In genomic region chr9:113635586-113635985, GRCh38 we compare ENCODE assay signal across 33 cellular contexts.
DNase-seq lines count a peak whose midpoint lies in the region; ATAC-seq and TF ChIP-seq lines count a peak whose summit lies in the region.
"Had no signal": no experiment of that assay in that cellular context is flagged by ENCODE, and none has a peak within 500 bp of the region (broad histone marks: within the 10 kb centered on the region; RNA-seq: fewer than 3 reads in every experiment).

No MANE protein-coding gene starts in this region.

- H3K27ac Mint-ChIP-seq in endothelial cell (ENCODE audit: unreplicated experiment): peak overlapping the region; percentile 97
- H3K27ac Mint-ChIP-seq: activated CD4-positive, alpha-beta T cell treated with anti-CD3 and anti-CD28 coated beads, Interleukin-2, amount 10 ng/mL, durations not matched to agents 7 days and 5 days; activated naive CD8-positive, alpha-beta T cell treated with anti-CD3 and anti-CD28 coated beads, Interleukin-2, amount 10 ng/mL, durations not matched to agents 7 days and 5 days; activated T-cell treated with anti-CD3 and anti-CD28 coated beads, Interleukin-2, amount 50 U/mL, for 24 hours had no signal

- no peak for TF ChIP-seq CTCF in endothelial cell (IDR thresholded peaks at IDR 0.05; ENCODE audit: unreplicated experiment)
- TF ChIP-seq CTCF in suprapubic skin (IDR thresholded peaks at IDR 0.05): no peak
- TF ChIP-seq CTCF in tibial nerve (IDR thresholded peaks at IDR 0.05): no peak

- H2BK120ac ChIP-seq in neuronal stem cell (ENCODE audit: low read depth, low read length): no peak overlapping the region

- no peak overlapping the region for H3K4me3 ChIP-seq in neuronal stem cell (ENCODE audit: low read length in 2 of 2)
- H3K4me3 ChIP-seq in suprapubic skin: no peak overlapping the region
- H3K4me3 ChIP-seq in tibial nerve: no peak overlapping the region
- H3K4me3 ChIP-seq: ascending aorta, esophagus squamous epithelium, heart left ventricle, transverse colon had no signal

- H3K27ac ChIP-seq in neuronal stem cell (replicated peaks; ENCODE audit: low read length) (no peak overlapping the region), suprapubic skin (no peak overlapping the region), tibial nerve (no peak overlapping the region)
- H3K27ac ChIP-seq: 22Rv1, ascending aorta, esophagus squamous epithelium, foreskin keratinocyte, transverse colon, VCaP had no signal

- H3K9me3 Mint-ChIP-seq in endothelial cell (ENCODE audit: unreplicated experiment): no peaks in the 10 kb centered on the region
- H3K9me3 Mint-ChIP-seq: activated CD4-positive, alpha-beta T cell treated with anti-CD3 and anti-CD28 coated beads, Interleukin-2, amount 10 ng/mL, durations not matched to agents 7 days and 5 days; activated naive CD8-positive, alpha-beta T cell treated with anti-CD3 and anti-CD28 coated beads, Interleukin-2, amount 10 ng/mL, durations not matched to agents 7 days and 5 days; activated T-cell treated with anti-CD3 and anti-CD28 coated beads, Interleukin-2, amount 50 U/mL, for 24 hours had no signal

- no peak overlapping the region for H2BK15ac ChIP-seq in neuronal stem cell (ENCODE audit: low read length)

- no peak overlapping the region for H2BK5ac ChIP-seq in neuronal stem cell (ENCODE audit: low read length)

- H3K4me3 Mint-ChIP-seq in endothelial cell (ENCODE audit: unreplicated experiment): no peak overlapping the region
- H3K4me3 Mint-ChIP-seq: activated CD4-positive, alpha-beta T cell treated with anti-CD3 and anti-CD28 coated beads, Interleukin-2, amount 10 ng/mL, durations not matched to agents 7 days and 5 days; activated naive CD8-positive, alpha-beta T cell treated with anti-CD3 and anti-CD28 coated beads, Interleukin-2, amount 10 ng/mL, durations not matched to agents 7 days and 5 days; activated T-cell treated with anti-CD3 and anti-CD28 coated beads, Interleukin-2, amount 50 U/mL, for 24 hours; naive thymus-derived CD4-positive, alpha-beta T cell had no signal

- H3K27me3 Mint-ChIP-seq in endothelial cell (ENCODE audit: unreplicated experiment): peaks cover 20% of the 10 kb centered on the region
- H3K27me3 Mint-ChIP-seq: activated CD4-positive, alpha-beta T cell treated with anti-CD3 and anti-CD28 coated beads, Interleukin-2, amount 10 ng/mL, durations not matched to agents 7 days and 5 days had no signal

- H3K27me3 ChIP-seq in neuronal stem cell (ENCODE audit: control insufficient read depth in 3 of 3, insufficient read depth in 3 of 3, low read depth in 1 of 3, low read length in 3 of 3) (peaks cover 0 to 4% (median 0%) of the 10 kb centered on the region in 3 experiments), suprapubic skin (no peaks in the 10 kb centered on the region), tibial nerve (no peaks in the 10 kb centered on the region)
- H3K27me3 ChIP-seq: ascending aorta, heart left ventricle, transverse colon had no signal

- H3K9ac ChIP-seq in neuronal stem cell (ENCODE audit: low read depth, low read length, poor library complexity): no peak overlapping the region

- TF ChIP-seq POLR2A in suprapubic skin (IDR thresholded peaks at IDR 0.05) (no peak), tibial nerve (IDR thresholded peaks at IDR 0.05) (no peak)

- peak overlapping the region; percentile 5 for H3K18ac ChIP-seq in neuronal stem cell (ENCODE audit: low read length)

- TF ChIP-seq EP300 in suprapubic skin (IDR thresholded peaks at IDR 0.05): no peak
- TF ChIP-seq EP300 in tibial nerve (IDR thresholded peaks at IDR 0.05): no peak

- H3K4ac ChIP-seq in neuronal stem cell (ENCODE audit: low read length): no peak overlapping the region

- H2AK5ac ChIP-seq in neuronal stem cell (ENCODE audit: low read depth, low read length): peak overlapping the region; percentile 9

- no peaks in the 10 kb centered on the region for H3K79me1 ChIP-seq in neuronal stem cell (ENCODE audit: low read depth, low read length)

- no peak overlapping the region for H3K4me2 ChIP-seq in neuronal stem cell (ENCODE audit: insufficient read depth, low read length, poor library complexity, severe bottlenecking)

- H3K36me3 Mint-ChIP-seq in endothelial cell (ENCODE audit: low read depth, unreplicated experiment): no peaks in the 10 kb centered on the region
- H3K36me3 Mint-ChIP-seq: activated naive CD8-positive, alpha-beta T cell treated with anti-CD3 and anti-CD28 coated beads, Interleukin-2, amount 10 ng/mL, durations not matched to agents 7 days and 5 days; naive thymus-derived CD4-positive, alpha-beta T cell had no signal

- H3K4me1 Mint-ChIP-seq in endothelial cell (ENCODE audit: unreplicated experiment): peaks cover 52% of the 10 kb centered on the region
- H3K4me1 Mint-ChIP-seq: activated naive CD8-positive, alpha-beta T cell treated with anti-CD3 and anti-CD28 coated beads, Interleukin-2, amount 10 ng/mL, durations not matched to agents 7 days and 5 days had no signal

- H3K23ac ChIP-seq in neuronal stem cell (ENCODE audit: low read depth, low read length, poor library complexity): no peak overlapping the region

- H3K9me3 ChIP-seq in neuronal stem cell (replicated peaks in 1 of 2; ENCODE audit: control insufficient read depth in 2 of 2, insufficient read depth in 1 of 2, low read depth in 1 of 2, low read length in 2 of 2) (no peaks in the 10 kb centered on the region), suprapubic skin (no peaks in the 10 kb centered on the region), tibial nerve (no peaks in the 10 kb centered on the region)
- H3K9me3 ChIP-seq: ascending aorta, esophagus squamous epithelium, heart left ventricle, transverse colon had no signal

- DNase-seq in activated CD4-positive, CD25-positive, alpha-beta regulatory T cell treated with anti-CD3 and anti-CD28 coated beads, Interleukin-2, amount 50 U/mL, for 72 hours: peak; percentile 25
- DNase-seq in endothelial cell (ENCODE audit: low spot score): no peak
- no peak for DNase-seq in neuronal stem cell (ENCODE audit: low spot score)
- peak; percentile 19 to 34 for DNase-seq in suprapubic skin (ENCODE audit: low spot score in 2 of 2)
- no peak for DNase-seq in tibial nerve (ENCODE audit: low spot score in 2 of 2)
- DNase-seq in NCI-H1417 (lab: John Stamatoyannopoulos, UW): no peak
- no peak for DNase-seq in NCI-H524 treated with DMSO at 0.1 percent for 48 hours (lab: John Stamatoyannopoulos, UW)
- DNase-seq: activated CD4-positive, alpha-beta T cell treated with anti-CD3 and anti-CD28 coated beads, Interleukin-2, amount 10 ng/mL, durations not matched to agents 7 days and 5 days; activated gamma-delta T cell treated with Interleukin-2 at 50 U/mL for 16 hours; activated naive CD8-positive, alpha-beta T cell treated with anti-CD3 and anti-CD28 coated beads, Interleukin-2, amount 10 ng/mL, durations not matched to agents 7 days and 5 days; C1 segment of cervical spinal cord; caudate nucleus; esophagus squamous epithelium; foreskin keratinocyte; HCEC 1CT; Karpas-422; kidney; left ventricle myocardium superior; midbrain; naive thymus-derived CD4-positive, alpha-beta T cell; NCI-H1436 treated with DMSO at 0.1 percent for 48 hours; NCI-H2107; NCI-H345; NCI-H748 treated with DMSO at 0.1 percent for 48 hours; stimulated activated CD4-positive, alpha-beta T cell treated with anti-CD3 and anti-CD28 coated beads, Interleukin-2, amount 100 ng/mL, for 24 hours; T1000; transverse colon had no signal

- no peak overlapping the region for H4K91ac ChIP-seq in neuronal stem cell (ENCODE audit: low read depth, low read length, poor library complexity)

- WGBS in neuronal stem cell (ENCODE audit: extremely low coverage in 2 of 2, insufficient read length in 2 of 2, insufficient replicate concordance in 1 of 2), 2 donors: no CpG with 5 or more reads among the region's 5 CpGs
- WGBS in suprapubic skin: 89% methylated on average over 5 of the region's 5 CpGs
- WGBS in tibial nerve, 2 donors: 75 to 79% methylated on average over 5 of the region's 5 CpGs

- H4K8ac ChIP-seq in neuronal stem cell (ENCODE audit: low read depth, low read length): no peak overlapping the region

- H3K4me1 ChIP-seq in neuronal stem cell (ENCODE audit: control insufficient read depth in 2 of 2, insufficient read depth in 1 of 2, low read depth in 1 of 2, low read length in 2 of 2) (peaks cover 3 to 22% of the 10 kb centered on the region in 2 donors), suprapubic skin (peaks cover 11% of the 10 kb centered on the region), tibial nerve (peaks cover 0 to 24% (median 0%) of the 10 kb centered on the region in 4 donors)
- H3K4me1 ChIP-seq: foreskin keratinocyte had no signal

- H2AFZ ChIP-seq in neuronal stem cell (ENCODE audit: low read length): no peak overlapping the region

- H3K14ac ChIP-seq in neuronal stem cell (ENCODE audit: low read length): no peak overlapping the region

- no peak for ATAC-seq in activated CD4-positive, CD25-positive, alpha-beta regulatory T cell treated with anti-CD3 and anti-CD28 coated beads, Interleukin-2, amount 50 U/mL, for 24 hours
- ATAC-seq: foreskin keratinocyte; left ventricle myocardium superior; naive thymus-derived CD4-positive, alpha-beta T cell had no signal

- H2BK12ac ChIP-seq in neuronal stem cell (ENCODE audit: low read length): no peak overlapping the region

- H3K36me3 ChIP-seq in neuronal stem cell (replicated peaks in 1 of 2; ENCODE audit: control insufficient read depth in 2 of 2, insufficient read depth in 2 of 2, low read length in 2 of 2) (no peaks in the 10 kb centered on the region), suprapubic skin (no peaks in the 10 kb centered on the region), tibial nerve (no peaks in the 10 kb centered on the region)
- H3K36me3 ChIP-seq: ascending aorta, esophagus squamous epithelium, heart left ventricle, transverse colon had no signal

Comparison
In these comparisons a context has a peak if more than half of its experiments do, and no peak if none do; other contexts are left out.
1. DNase-seq: peak in activated CD4-positive, CD25-positive, alpha-beta regulatory T cell treated with anti-CD3 and anti-CD28 coated beads, Interleukin-2, amount 50 U/mL, for 72 hours (single experiment) and suprapubic skin (2 of 2); none in endothelial cell (single experiment), neuronal stem cell (single experiment), tibial nerve (0 of 2), NCI-H1417 (0 of 3) and NCI-H524 treated with DMSO at 0.1 percent for 48 hours (single experiment).